ENCODE assay signal across 27 cellular contexts in the genomic region with DNA sequence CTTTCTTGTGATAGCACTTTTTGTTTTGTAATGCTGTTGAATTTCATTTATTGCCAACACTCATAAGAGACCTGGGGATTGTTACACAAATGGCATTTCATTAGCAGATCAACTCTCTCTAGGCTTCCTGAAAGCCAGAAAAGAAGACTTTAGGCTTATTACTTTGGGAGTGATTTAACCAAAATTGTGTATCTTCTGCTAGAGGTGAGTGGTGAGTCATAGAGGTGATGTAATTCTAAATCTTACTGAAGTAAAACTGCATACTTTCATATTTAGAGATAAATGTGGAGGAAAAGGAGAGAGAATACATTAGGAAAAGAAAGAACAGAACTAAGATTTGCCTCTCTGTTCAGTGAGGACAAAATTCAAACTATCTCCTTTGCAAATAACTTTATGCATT.
"Had no signal": no experiment of that assay in that cellular context is flagged by ENCODE, and none has a peak within 500 bp of the region (broad histone marks: within the 10 kb centered on the region; RNA-seq: fewer than 3 reads in every experiment).

No MANE protein-coding gene starts in this region.

- H3K36me3 ChIP-seq: colonic mucosa, gastrocnemius medialis, left ventricle myocardium inferior, neutrophil, pancreas, right atrium auricular region, spleen, tibial nerve, WERI-Rb-1 had no signal

- H3K79me2 ChIP-seq: hepatocyte had no signal

- H3K27ac ChIP-seq: colonic mucosa, dorsolateral prefrontal cortex, gastrocnemius medialis, hepatocyte, left ventricle myocardium inferior, neutrophil, pancreas, psoas muscle, right atrium auricular region, spleen, tibial nerve, WERI-Rb-1 had no signal

- H3K4me3 ChIP-seq: colonic mucosa, dorsolateral prefrontal cortex, gastrocnemius medialis, hepatocyte, left ventricle myocardium inferior, lung, pancreas, psoas muscle, right atrium auricular region, spleen, tibial nerve had no signal

- H3K4me1 ChIP-seq: colonic mucosa, gastrocnemius medialis, left ventricle myocardium inferior, pancreas, psoas muscle, right atrium auricular region, spleen, tibial nerve had no signal

- DNase-seq: activated CD4-positive, alpha-beta memory T cell treated with anti-CD3 and anti-CD28 coated beads for 36 hours; activated CD4-positive, alpha-beta T cell treated with anti-CD3 and anti-CD28 coated beads, Interleukin-2, amount 10 ng/mL, durations not matched to agents 24 days and 14 days; activated CD4-positive, CD25-positive, alpha-beta regulatory T cell treated with anti-CD3 and anti-CD28 coated beads, Interleukin-2, amount 50 U/mL, for 72 hours; activated CD8-positive, alpha-beta memory T cell treated with anti-CD3 and anti-CD28 coated beads, Interleukin-2, amount 50 U/mL, for 4 hours; activated gamma-delta T cell; activated T-cell treated with anti-CD3 and anti-CD28 coated beads, Interleukin-2, amount 50 U/mL, for 24 hours; cerebellar nuclear complex; colonic mucosa; dorsolateral prefrontal cortex; effector memory CD4-positive, alpha-beta T cell; erythroblast; gastrocnemius medialis; glutamatergic neuron; islet precursor cell; left ventricle myocardium inferior; pancreas; psoas muscle; spleen; stimulated activated naive CD4-positive, alpha-beta T cell treated with Interleukin-2 at 50 U/mL for 16 hours; T-helper 9 cell; WERI-Rb-1 had no signal

- H3K9me3 ChIP-seq: colonic mucosa, gastrocnemius medialis, left ventricle myocardium inferior, neutrophil, pancreas, psoas muscle, right atrium auricular region, tibial nerve had no signal

- ATAC-seq: activated naive CD4-positive, alpha-beta T cell treated with anti-CD3 and anti-CD28 coated beads, Interleukin-2, amount 50 U/mL, for 72 hours; gastrocnemius medialis; pancreas; psoas muscle had no signal

- H3K4me2 ChIP-seq: hepatocyte had no signal

- H3K27me3 ChIP-seq: colonic mucosa, dorsolateral prefrontal cortex, gastrocnemius medialis, hepatocyte, neutrophil, right atrium auricular region, spleen, tibial nerve had no signal

- H2AFZ ChIP-seq: hepatocyte had no signal
